In the genomic region with DNA sequence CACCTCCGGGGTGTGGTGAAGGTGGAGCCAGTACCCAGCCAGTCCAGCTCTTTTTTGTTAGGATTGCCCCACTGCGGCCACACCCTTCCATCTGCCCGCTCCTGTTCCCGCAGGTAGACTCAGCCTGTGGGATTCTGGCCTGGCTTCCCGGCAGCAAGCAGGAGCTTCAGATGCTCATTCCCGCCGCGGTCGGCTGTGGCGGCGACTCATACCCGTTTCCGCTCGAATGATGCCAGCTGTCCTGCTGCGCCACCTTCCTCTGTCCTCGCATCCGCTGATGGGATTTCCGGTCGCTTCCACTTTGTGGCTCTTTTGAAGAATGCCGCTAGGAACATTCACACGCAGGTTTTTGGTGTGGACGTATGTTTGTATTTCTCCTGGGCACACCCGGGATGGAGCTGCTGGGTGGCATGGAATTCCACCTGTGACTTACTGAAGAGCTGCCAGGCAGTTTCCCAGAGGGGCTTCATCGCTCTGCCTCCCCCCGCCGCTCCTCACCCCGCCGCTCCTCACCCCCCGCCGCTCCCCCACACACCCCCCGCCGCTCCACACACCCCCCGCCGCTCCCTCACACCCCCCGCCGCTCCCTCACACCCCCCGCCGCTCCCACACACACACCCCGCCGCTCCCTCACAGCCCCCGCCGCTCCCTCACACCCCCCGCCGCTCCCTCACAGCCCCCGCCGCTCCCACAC, we compare ENCODE assay signal across 14 cellular contexts.
A peak's percentile ranks its signal among the peaks of the same experiment; 100 is the strongest.
DNase-seq lines count a peak whose midpoint lies in the region; ATAC-seq and TF ChIP-seq lines count a peak whose summit lies in the region.
"Had no signal": no experiment of that assay in that cellular context is flagged by ENCODE, and none has a peak within 500 bp of the region (broad histone marks: within the 10 kb centered on the region; RNA-seq: fewer than 3 reads in every experiment).

No MANE protein-coding gene starts in this region.

- H3K27me3 Mint-ChIP-seq in naive B cell (peaks cover 20 to 43% (median 22%) of the 10 kb centered on the region in 3 donors), H9 (ENCODE audit: low read depth) (peaks cover 4% of the 10 kb centered on the region)

- H3K36me3 Mint-ChIP-seq in naive B cell = no peaks in the 10 kb centered on the region
- H3K36me3 Mint-ChIP-seq in H9 (ENCODE audit: insufficient read depth in 1 of 3, low read depth in 3 of 3) = no peaks in the 10 kb centered on the region; a peak in 2 of 7 replicates
- H3K36me3 Mint-ChIP-seq: activated CD8-positive, alpha-beta memory T cell treated with anti-CD3 and anti-CD28 coated beads, Interleukin-2, amount 10 ng/mL, durations not matched to agents 7 days and 5 days had no signal

- no peaks in the 10 kb centered on the region for H3K23me2 ChIP-seq in H9 (ENCODE audit: insufficient read length, low read depth, low read length, poor library complexity, severe bottlenecking)

- H3K9me3 ChIP-seq in H9 (ENCODE audit: control insufficient read depth, low read depth, low read length) = no peaks in the 10 kb centered on the region
- H3K9me3 ChIP-seq: esophagus muscularis mucosa, tibial artery had no signal

- H3K4me2 ChIP-seq in H9 (ENCODE audit: insufficient read depth, insufficient read length, low read length) = no peak overlapping the region

- no peak overlapping the region for H4K91ac ChIP-seq in H9 (ENCODE audit: insufficient read length, low read depth, low read length)

- ATAC-seq in naive B cell (ENCODE audit: low read depth in 2 of 2) (no peak), GM19397 (IDR thresholded peaks at IDR 0.05; ENCODE audit: unreplicated experiment) (no peak), HG02642 (IDR thresholded peaks at IDR 0.05; ENCODE audit: poor library complexity, unreplicated experiment) (no peak)
- ATAC-seq: activated CD8-positive, alpha-beta memory T cell treated with anti-CD3 and anti-CD28 coated beads, Interleukin-2, amount 10 ng/mL, durations not matched to agents 7 days and 5 days; GM12878 had no signal

- no peak overlapping the region for H3T11ph ChIP-seq in H9 (ENCODE audit: low read length)

- WGBS in H9 (ENCODE audit: extremely low coverage, insufficient read length, low lambda C conversion rate) = no CpG with 5 or more reads among the region's 46 CpGs

- H3K4me1 ChIP-seq in H9 (ENCODE audit: insufficient read depth, low read length) = no peaks in the 10 kb centered on the region
- H3K4me1 ChIP-seq: esophagus muscularis mucosa had no signal

- H3K27me3 ChIP-seq in H9 (ENCODE audit: insufficient read depth, low read length) = no peaks in the 10 kb centered on the region
- H3K27me3 ChIP-seq: esophagus muscularis mucosa, tibial artery had no signal

- no peak overlapping the region for H4K5ac ChIP-seq in H9 (ENCODE audit: insufficient read length, low read depth, low read length)

- no peak overlapping the region for H2BK120ac ChIP-seq in H9 (ENCODE audit: low read depth, low read length, poor library complexity, severe bottlenecking)

- H3K27ac ChIP-seq in H9 (ENCODE audit: insufficient read length, low read depth, low read length) = no peak overlapping the region
- H3K27ac ChIP-seq: esophagus muscularis mucosa, tibial artery had no signal

- H3K9me3 Mint-ChIP-seq in naive B cell (no peaks in the 10 kb centered on the region), H9 (no peaks in the 10 kb centered on the region)

- no peak overlapping the region for H2BK20ac ChIP-seq in H9 (ENCODE audit: low read depth, low read length, poor library complexity, severe bottlenecking)

- no peak overlapping the region for H3K18ac ChIP-seq in H9 (ENCODE audit: insufficient read length, low read depth, low read length)

- no peak overlapping the region for H3K4ac ChIP-seq in H9 (ENCODE audit: low read depth, low read length)

- TF ChIP-seq CTCF in H9 (conservative IDR thresholded peaks at IDR 0.05) = no peak

- H3K9ac ChIP-seq in H9 (ENCODE audit: extremely low read depth, insufficient read length, low read length) = no peak overlapping the region

- H3K27ac Mint-ChIP-seq in naive B cell (peak overlapping the region in 1 of 6 donors; percentile 66), H9 (no peak overlapping the region; a peak in 1 of 7 replicates)
- H3K27ac Mint-ChIP-seq: activated CD8-positive, alpha-beta memory T cell treated with anti-CD3 and anti-CD28 coated beads, Interleukin-2, amount 10 ng/mL, durations not matched to agents 7 days and 5 days had no signal

- no peaks in the 10 kb centered on the region for H3K79me2 ChIP-seq in H9 (ENCODE audit: insufficient read depth, low read length)

- no peak overlapping the region for H3K14ac ChIP-seq in H9 (ENCODE audit: insufficient read depth, low read length)

- H3K79me1 ChIP-seq in H9 (ENCODE audit: insufficient read depth, low read depth, low read length, poor library complexity, severe bottlenecking) = no peaks in the 10 kb centered on the region

- H4K20me1 ChIP-seq in H9 (ENCODE audit: control insufficient read depth, insufficient read depth, insufficient read length) = no peaks in the 10 kb centered on the region

- H3K4me1 Mint-ChIP-seq in naive B cell (peaks cover 5 to 6% (median 6%) of the 10 kb centered on the region in 3 donors), H9 (peaks cover 2 to 3% of the 10 kb centered on the region in 2 experiments; a peak in 2 of 4 replicates)

- H4K8ac ChIP-seq in H9 (replicated peaks; ENCODE audit: insufficient read length, low read depth, low read length) = no peak overlapping the region

- no peak overlapping the region for H2AK5ac ChIP-seq in H9 (ENCODE audit: insufficient read length, low read length)

- H3K4me3 Mint-ChIP-seq in naive B cell (peak overlapping the region in 5 of 8 donors; percentile 15 to 73 (median 35)), H9 (no peak overlapping the region)
- H3K4me3 Mint-ChIP-seq: activated CD8-positive, alpha-beta memory T cell treated with anti-CD3 and anti-CD28 coated beads, Interleukin-2, amount 10 ng/mL, durations not matched to agents 7 days and 5 days had no signal

- H3K23ac ChIP-seq in H9 (ENCODE audit: insufficient read length, low read depth, low read length) = no peak overlapping the region

- no peak overlapping the region for H2BK12ac ChIP-seq in H9 (ENCODE audit: insufficient read length, low read depth, low read length)

- no peak overlapping the region for H2BK5ac ChIP-seq in H9 (ENCODE audit: insufficient read length, low read length)

- no peak overlapping the region for H2AFZ ChIP-seq in H9 (ENCODE audit: low read length)

- H2BK15ac ChIP-seq in H9 (ENCODE audit: low read depth, low read length) = no peak overlapping the region

- peak; percentile 53 for DNase-seq in DMS79 treated with DMSO at 0.1 percent for 48 hours (lab: John Stamatoyannopoulos, UW)
- DNase-seq in DMS79 (lab: John Stamatoyannopoulos, UW) = no peak
- peak; percentile 81 for DNase-seq in NCI-H1694 (lab: John Stamatoyannopoulos, UW)
- peak; percentile 88 for DNase-seq in NCI-H748 treated with DMSO at 0.1 percent for 48 hours (lab: John Stamatoyannopoulos, UW)
- DNase-seq in naive B cell = no peak
- DNase-seq in H9 = no peak
- DNase-seq: activated CD8-positive, alpha-beta memory T cell treated with anti-CD3 and anti-CD28 coated beads, Interleukin-2, amount 10 ng/mL, durations not matched to agents 7 days and 5 days; Calu3; small intestine; tibial artery had no signal

- H3K56ac ChIP-seq in H9 (ENCODE audit: insufficient read length, low read depth, low read length) = no peak overlapping the region

Comparison
In these comparisons a context has a peak if more than half of its experiments do, and no peak if none do; other contexts are left out.
1. DNase-seq: peak in DMS79 treated with DMSO at 0.1 percent for 48 hours (single experiment), NCI-H1694 (single experiment) and NCI-H748 treated with DMSO at 0.1 percent for 48 hours (single experiment); none in DMS79 (single experiment), naive B cell (single experiment) and H9 (single experiment).
2. H3K4me3 Mint-ChIP-seq: peak in naive B cell (5 of 8); none in H9 (0 of 2).